ENCODE assay signal across 9 cellular contexts in genomic region chrX:135112096-135112729, GRCh38. TPM values are rescaled to one million over a fixed set of nuclear protein-coding genes. Genes with fewer than 3 reads are reported as not detected.
DNase-seq lines count a peak whose midpoint lies in the region; ATAC-seq and TF ChIP-seq lines count a peak whose summit lies in the region.
"Had no signal": no experiment of that assay in that cellular context is flagged by ENCODE, and none has a peak within 500 bp of the region (broad histone marks: within the 10 kb centered on the region; RNA-seq: fewer than 3 reads in every experiment).

No MANE protein-coding gene starts in this region.

- H3K27ac ChIP-seq in CD4-positive, CD25-positive, alpha-beta regulatory T cell (ENCODE audit: insufficient read depth, low read length, poor library complexity, severe bottlenecking): no peak overlapping the region

- no peaks in the 10 kb centered on the region for H3K4me1 Mint-ChIP-seq in CD4-positive, CD25-positive, alpha-beta regulatory T cell

- no peaks in the 10 kb centered on the region for H3K36me3 Mint-ChIP-seq in CD4-positive, CD25-positive, alpha-beta regulatory T cell

- no peak overlapping the region for H3K27ac Mint-ChIP-seq in CD4-positive, CD25-positive, alpha-beta regulatory T cell

- H3K4me2 ChIP-seq in Loucy (ENCODE audit: low read depth, low read length, poor library complexity, severe bottlenecking): no peak overlapping the region

- H3K4me3 ChIP-seq in CD4-positive, CD25-positive, alpha-beta regulatory T cell (ENCODE audit: low read depth, low read length): no peak overlapping the region
- H3K4me3 ChIP-seq in Loucy (ENCODE audit: low read length, poor library complexity, severe bottlenecking) (no peak overlapping the region), fibroblast of villous mesenchyme (ENCODE audit: low read depth, low read length) (no peak overlapping the region)

- H3K27me3 ChIP-seq in CD4-positive, CD25-positive, alpha-beta regulatory T cell (ENCODE audit: control insufficient read depth, insufficient read depth, low read length): peaks cover 17% of the 10 kb centered on the region
- no peaks in the 10 kb centered on the region for H3K27me3 ChIP-seq in Loucy (ENCODE audit: insufficient read depth, low read length, poor library complexity, severe bottlenecking)

- peak in 1 of 2 donors; percentile 56 for ATAC-seq in CD4-positive, CD25-positive, alpha-beta regulatory T cell (ENCODE audit: low read depth in 2 of 2)

- no peak overlapping the region for H3K9ac ChIP-seq in Loucy (ENCODE audit: low read depth, low read length, poor library complexity, severe bottlenecking)

- no peaks in the 10 kb centered on the region for H4K20me1 ChIP-seq in Loucy (ENCODE audit: insufficient read depth, low read length, poor library complexity, severe bottlenecking)

- H2AFZ ChIP-seq in Loucy (ENCODE audit: low read length): peak overlapping the region; percentile 56; the same call in 1 of the 2 replicates

- no peaks in the 10 kb centered on the region for H3K79me2 ChIP-seq in Loucy (ENCODE audit: insufficient read depth, low read length)

- TF ChIP-seq CTCF in GM13977 (IDR thresholded peaks at IDR 0.05; ENCODE audit: extremely low read depth, insufficient read depth, missing control alignments) (peak; percentile 77), Loucy (conservative IDR thresholded peaks at IDR 0.05; ENCODE audit: low read length) (peak; percentile 60), fibroblast of villous mesenchyme (IDR thresholded peaks at IDR 0.05; ENCODE audit: insufficient read depth, low read depth, low read length) (peak; percentile 73)

- H3K9me2 ChIP-seq in Loucy (replicated peaks; ENCODE audit: low read depth, low read length): no peaks in the 10 kb centered on the region

- H3K27me3 Mint-ChIP-seq in CD4-positive, CD25-positive, alpha-beta regulatory T cell: peaks cover 34% of the 10 kb centered on the region

- H3K9me3 Mint-ChIP-seq in CD4-positive, CD25-positive, alpha-beta regulatory T cell: no peaks in the 10 kb centered on the region

- in situ Hi-C loops in GM13977 (cut with MboI; ENCODE audit: low pct_unique_long_range_greater_than_20kb, low sequenced_read_pairs, unreplicated experiment): loop anchor here (25.0 kb wide), 1 partner anchor 100 kb away; no protein-coding TSS in a partner anchor

- no peaks in the 10 kb centered on the region for H3K36me3 ChIP-seq in CD4-positive, CD25-positive, alpha-beta regulatory T cell (ENCODE audit: control insufficient read depth, insufficient read depth, low read length)
- no peaks in the 10 kb centered on the region for H3K36me3 ChIP-seq in Loucy (ENCODE audit: insufficient read depth, low read length)

- DNase-seq in CD4-positive, CD25-positive, alpha-beta regulatory T cell: peak in 2 of 3 donors; percentile 34 to 52
- DNase-seq in GM13977 (ENCODE audit: low spot score): no peak
- DNase-seq in activated CD4-positive, alpha-beta T cell treated with anti-CD3 and anti-CD28 coated beads, Interleukin-2, amount 50 U/mL, for 48 hours: peak; percentile 34 to 51
- DNase-seq in fibroblast of villous mesenchyme (ENCODE audit: low read depth): peak; percentile 31
- peak; percentile 19 for DNase-seq in stimulated activated CD4-positive, alpha-beta T cell treated with anti-CD3 and anti-CD28 coated beads, Interleukin-4, amount 100 ng/mL, for 1 hour
- DNase-seq in COR-L47 (lab: John Stamatoyannopoulos, UW): no peak
- no peak for DNase-seq in DMS79 treated with DMSO at 0.1 percent for 48 hours (lab: John Stamatoyannopoulos, UW)

- no peak overlapping the region for H3K4me3 Mint-ChIP-seq in CD4-positive, CD25-positive, alpha-beta regulatory T cell

- H3F3A ChIP-seq in Loucy (ENCODE audit: low read depth): no peaks in the 10 kb centered on the region

- no peaks in the 10 kb centered on the region for H3K4me1 ChIP-seq in CD4-positive, CD25-positive, alpha-beta regulatory T cell (ENCODE audit: control insufficient read depth, insufficient read depth, low read length, poor library complexity, severe bottlenecking)
- no peaks in the 10 kb centered on the region for H3K4me1 ChIP-seq in Loucy (ENCODE audit: insufficient read depth, low read length, poor library complexity, severe bottlenecking)

- H3K9me3 ChIP-seq in CD4-positive, CD25-positive, alpha-beta regulatory T cell (ENCODE audit: control insufficient read depth in 2 of 2, low read length in 2 of 2): no peaks in the 10 kb centered on the region
- H3K9me3 ChIP-seq in Loucy (ENCODE audit: insufficient read depth, low read depth, low read length): no peaks in the 10 kb centered on the region

RNA-seq across cellular contexts. Expression of gene ETDB, which starts 8.1 kb away (rescaled TPM):
- not detected for total RNA-seq in CD4-positive, CD25-positive, alpha-beta regulatory T cell
- polyA plus RNA-seq in CD4-positive, CD25-positive, alpha-beta regulatory T cell: not detected
- not detected in 2 replicates for total RNA-seq in fibroblast of villous mesenchyme
- total RNA-seq: T-helper 1 cell treated with Interleukin-12 subunit alpha and Interleukin-12 subunit beta and Interleukin-4 antibody, amounts not matched to agents 30 ng/mL and 1 ng/mL, for 36 hours had no signal

RNA-seq across cellular contexts. Expression of gene SMIM10L2B, which starts 13.7 kb away (rescaled TPM):
- 0.15 TPM for total RNA-seq in CD4-positive, CD25-positive, alpha-beta regulatory T cell
- polyA plus RNA-seq in CD4-positive, CD25-positive, alpha-beta regulatory T cell: under 1 TPM in 2 of 4 donors, not detected in 2; 0.10 to 0.19 TPM
- 2.2 and 3.5 TPM in 2 replicates for total RNA-seq in fibroblast of villous mesenchyme
- total RNA-seq: T-helper 1 cell treated with Interleukin-12 subunit alpha and Interleukin-12 subunit beta and Interleukin-4 antibody, amounts not matched to agents 30 ng/mL and 1 ng/mL, for 36 hours had no signal

RNA-seq across cellular contexts. Expression of gene CT55, which starts 59.0 kb away (rescaled TPM):
- not detected for total RNA-seq in CD4-positive, CD25-positive, alpha-beta regulatory T cell
- not detected for polyA plus RNA-seq in CD4-positive, CD25-positive, alpha-beta regulatory T cell
- total RNA-seq in fibroblast of villous mesenchyme: not detected in 2 replicates
- total RNA-seq: T-helper 1 cell treated with Interleukin-12 subunit alpha and Interleukin-12 subunit beta and Interleukin-4 antibody, amounts not matched to agents 30 ng/mL and 1 ng/mL, for 36 hours had no signal

Comparison
In these comparisons a context has a peak if more than half of its experiments do, and no peak if none do; other contexts are left out.
1. DNase-seq: peak in CD4-positive, CD25-positive, alpha-beta regulatory T cell (2 of 3), activated CD4-positive, alpha-beta T cell treated with anti-CD3 and anti-CD28 coated beads, Interleukin-2, amount 50 U/mL, for 48 hours (2 of 2), fibroblast of villous mesenchyme (single experiment) and stimulated activated CD4-positive, alpha-beta T cell treated with anti-CD3 and anti-CD28 coated beads, Interleukin-4, amount 100 ng/mL, for 1 hour (single experiment); none in GM13977 (single experiment), COR-L47 (single experiment) and DMS79 treated with DMSO at 0.1 percent for 48 hours (single experiment).
2. Peak in every context shown above with its lines, with median percentiles within 50 percentile points of each other: CTCF ChIP-seq.